ENCODE assay signal across 1 cellular context in the genomic region with DNA sequence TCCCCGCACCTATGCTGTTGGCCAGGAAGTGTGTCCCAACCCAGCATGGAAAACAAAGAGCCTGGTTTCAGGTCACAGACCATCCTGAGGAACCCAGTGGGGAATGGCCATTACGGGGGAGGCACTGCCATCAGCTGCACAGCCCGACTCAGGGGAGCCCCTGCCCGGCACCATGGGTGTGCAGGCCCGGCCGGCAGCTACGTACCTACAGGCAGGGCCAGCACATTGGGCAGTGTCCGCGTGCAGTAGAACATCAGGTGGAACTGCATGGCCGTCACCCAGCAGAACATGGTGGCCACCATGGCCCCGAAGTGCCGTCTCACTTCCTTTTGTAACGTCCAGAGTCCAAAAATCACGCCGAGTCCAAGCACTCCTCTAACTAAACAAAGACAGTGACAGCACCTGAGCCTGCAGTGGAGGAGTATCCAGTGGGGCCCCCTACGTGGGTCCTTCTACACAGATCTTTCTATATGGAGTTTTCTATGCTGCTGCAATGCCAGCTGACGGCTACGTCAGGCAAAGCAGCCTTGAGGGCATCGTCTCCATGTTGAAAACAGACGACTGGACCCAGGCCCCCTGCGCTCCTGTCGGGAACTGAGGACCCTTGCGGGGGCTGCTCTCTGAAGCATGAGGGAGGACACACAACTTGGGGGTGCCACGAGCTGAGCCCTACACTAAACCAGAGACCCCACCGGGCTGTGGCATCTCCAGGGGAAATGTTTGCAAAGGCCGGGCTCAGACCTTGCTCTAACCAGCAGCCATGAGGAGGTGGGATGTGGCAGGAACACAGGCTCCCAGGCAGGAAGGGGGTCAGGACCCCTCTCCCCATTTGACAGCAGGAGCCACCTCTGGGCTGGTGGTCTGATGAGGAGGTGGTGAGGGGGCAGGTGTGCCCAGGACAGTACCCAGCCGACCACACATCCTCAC.
TF ChIP-seq lines count a peak whose summit lies in the region.

No MANE protein-coding gene starts in this region.

TF ChIP-seq in SK-N-SH treated with all-trans-retinoic acid at 6 μM for 48 hours, 23 proteins besides CTCF, POLR2A, EP300 and RAD21 (continued from another document):
- TF ChIP-seq PATZ1 (CRISPR knock-in tag; IDR thresholded peaks at IDR 0.05; ENCODE audit: borderline replicate concordance) = no peak
- TF ChIP-seq ZNF70 (CRISPR knock-in tag; IDR thresholded peaks at IDR 0.05) = no peak
- TF ChIP-seq BACH2 (CRISPR knock-in tag; IDR thresholded peaks at IDR 0.05; ENCODE audit: borderline replicate concordance) = no peak
- TF ChIP-seq, protein P1, sequence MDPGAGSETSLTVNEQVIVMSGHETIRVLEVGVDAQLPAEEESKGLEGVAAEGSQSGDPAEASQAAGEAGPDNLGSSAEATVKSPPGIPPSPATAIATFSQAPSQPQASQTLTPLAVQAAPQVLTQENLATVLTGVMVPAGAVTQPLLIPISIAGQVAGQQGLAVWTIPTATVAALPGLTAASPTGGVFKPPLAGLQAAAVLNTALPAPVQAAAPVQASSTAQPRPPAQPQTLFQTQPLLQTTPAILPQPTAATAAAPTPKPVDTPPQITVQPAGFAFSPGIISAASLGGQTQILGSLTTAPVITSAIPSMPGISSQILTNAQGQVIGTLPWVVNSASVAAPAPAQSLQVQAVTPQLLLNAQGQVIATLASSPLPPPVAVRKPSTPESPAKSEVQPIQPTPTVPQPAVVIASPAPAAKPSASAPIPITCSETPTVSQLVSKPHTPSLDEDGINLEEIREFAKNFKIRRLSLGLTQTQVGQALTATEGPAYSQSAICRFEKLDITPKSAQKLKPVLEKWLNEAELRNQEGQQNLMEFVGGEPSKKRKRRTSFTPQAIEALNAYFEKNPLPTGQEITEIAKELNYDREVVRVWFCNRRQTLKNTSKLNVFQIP (CRISPR knock-in tag; IDR thresholded peaks at IDR 0.05; ENCODE audit: borderline replicate concordance, low read depth) = no peak
- no peak for TF ChIP-seq TCF4 (CRISPR knock-in tag; IDR thresholded peaks at IDR 0.05; ENCODE audit: borderline replicate concordance)
- no peak for TF ChIP-seq ZFP30 (CRISPR knock-in tag; IDR thresholded peaks at IDR 0.05)
- TF ChIP-seq ZFP3 (CRISPR knock-in tag; IDR thresholded peaks at IDR 0.05) = no peak
